Comparison of ENCODE assay signal across 10 cellular contexts in the genomic region with DNA sequence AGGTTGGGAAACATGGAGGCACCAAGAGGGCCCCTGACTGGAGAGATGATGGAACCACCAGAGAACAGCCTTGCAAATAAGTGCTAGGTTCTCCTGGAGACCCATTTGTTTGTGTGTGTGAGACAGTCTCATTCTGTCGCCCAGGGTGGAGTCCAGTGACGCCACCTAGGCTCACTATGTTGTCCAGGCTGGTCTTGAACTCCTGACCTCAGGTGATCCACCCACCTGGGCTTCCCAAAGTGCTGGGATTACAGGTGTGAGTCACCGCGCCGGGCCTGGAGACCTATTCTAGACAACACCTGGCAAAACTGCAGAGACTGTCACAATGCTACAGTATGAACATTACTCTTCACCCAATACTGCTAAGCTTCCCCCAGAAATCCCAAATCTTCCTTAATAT. TPM values are rescaled to one million over a fixed set of nuclear protein-coding genes. Genes with fewer than 3 reads are reported as not detected.
DNase-seq lines count a peak whose midpoint lies in the region; ATAC-seq lines count a peak whose summit lies in the region.
"Had no signal": no experiment of that assay in that cellular context is flagged by ENCODE, and none has a peak within 500 bp of the region (broad histone marks: within the 10 kb centered on the region; RNA-seq: fewer than 3 reads in every experiment).

No MANE protein-coding gene starts in this region.

- no peaks in the 10 kb centered on the region for H3K9me3 Mint-ChIP-seq in activated naive CD4-positive, alpha-beta T cell treated with anti-CD3 and anti-CD28 coated beads, Interleukin-2, amount 10 ng/mL, durations not matched to agents 7 days and 5 days
- H3K9me3 Mint-ChIP-seq in activated naive CD8-positive, alpha-beta T cell treated with anti-CD3 and anti-CD28 coated beads, Interleukin-2, amount 10 ng/mL, durations not matched to agents 7 days and 5 days, result no peaks in the 10 kb centered on the region

- H3K27ac Mint-ChIP-seq in activated naive CD4-positive, alpha-beta T cell treated with anti-CD3 and anti-CD28 coated beads, Interleukin-2, amount 10 ng/mL, durations not matched to agents 7 days and 5 days, result no peak overlapping the region
- peak overlapping the region; percentile 68 for H3K27ac Mint-ChIP-seq in activated naive CD8-positive, alpha-beta T cell treated with anti-CD3 and anti-CD28 coated beads, Interleukin-2, amount 10 ng/mL, durations not matched to agents 7 days and 5 days

- DNase-seq in activated naive CD4-positive, alpha-beta T cell treated with anti-CD3 and anti-CD28 coated beads, Interleukin-2, amount 10 ng/mL, durations not matched to agents 7 days and 5 days, result no peak
- no peak for DNase-seq in activated naive CD4-positive, alpha-beta T cell treated with Interleukin-2 at 50 U/mL for 16 hours
- no peak for DNase-seq in activated naive CD8-positive, alpha-beta T cell treated with anti-CD3 and anti-CD28 coated beads, Interleukin-2, amount 10 ng/mL, durations not matched to agents 7 days and 5 days
- DNase-seq in kidney tubule cell (ENCODE audit: low spot score) (peak; percentile 39), retina (no peak), NCI-H1694 (lab: John Stamatoyannopoulos, UW) (no peak)
- DNase-seq: NCI-H526 treated with DMSO at 0.1 percent for 48 hours had no signal

- peaks cover 4% of the 10 kb centered on the region for H3K27me3 Mint-ChIP-seq in activated naive CD4-positive, alpha-beta T cell treated with anti-CD3 and anti-CD28 coated beads, Interleukin-2, amount 10 ng/mL, durations not matched to agents 7 days and 5 days
- no peaks in the 10 kb centered on the region for H3K27me3 Mint-ChIP-seq in activated naive CD8-positive, alpha-beta T cell treated with anti-CD3 and anti-CD28 coated beads, Interleukin-2, amount 10 ng/mL, durations not matched to agents 7 days and 5 days

- H3K27ac ChIP-seq in subcutaneous abdominal adipose tissue (ENCODE audit: low read depth, low read length), result peak overlapping the region; percentile 99

- ATAC-seq in activated naive CD8-positive, alpha-beta T cell treated with anti-CD3 and anti-CD28 coated beads, Interleukin-2, amount 10 ng/mL, durations not matched to agents 7 days and 5 days (ENCODE audit: low read depth), result no peak
- ATAC-seq in GM18519 (IDR thresholded peaks at IDR 0.05; ENCODE audit: low FRiP score, unreplicated experiment), result no peak

- H3K36me3 Mint-ChIP-seq in activated naive CD4-positive, alpha-beta T cell treated with anti-CD3 and anti-CD28 coated beads, Interleukin-2, amount 10 ng/mL, durations not matched to agents 7 days and 5 days, result peaks cover 9% of the 10 kb centered on the region
- H3K36me3 Mint-ChIP-seq in activated naive CD8-positive, alpha-beta T cell treated with anti-CD3 and anti-CD28 coated beads, Interleukin-2, amount 10 ng/mL, durations not matched to agents 7 days and 5 days, result peaks cover 5% of the 10 kb centered on the region

- CTCF ChIA-PET in activated naive CD4-positive, alpha-beta T cell treated with anti-CD3 and anti-CD28 coated beads, Interleukin-2, amount 10 ng/mL, durations not matched to agents 7 days and 5 days (lab: Charles Lee), result no interaction called here

- peak overlapping the region; percentile 33 to 96 (median 81) for H3K4me3 ChIP-seq in subcutaneous abdominal adipose tissue (ENCODE audit: low read depth in 1 of 5, low read length in 5 of 5)

- H3K27me3 ChIP-seq in subcutaneous abdominal adipose tissue (ENCODE audit: control insufficient read depth in 5 of 5, insufficient read depth in 4 of 5, low read length in 5 of 5), result no peaks in the 10 kb centered on the region

- H3K4me3 Mint-ChIP-seq in activated naive CD4-positive, alpha-beta T cell treated with anti-CD3 and anti-CD28 coated beads, Interleukin-2, amount 10 ng/mL, durations not matched to agents 7 days and 5 days, result peak overlapping the region; percentile 89
- H3K4me3 Mint-ChIP-seq in activated naive CD8-positive, alpha-beta T cell treated with anti-CD3 and anti-CD28 coated beads, Interleukin-2, amount 10 ng/mL, durations not matched to agents 7 days and 5 days, result peak overlapping the region; percentile 90

- peaks cover 0 to 4% (median 2%) of the 10 kb centered on the region in 5 donors for H3K36me3 ChIP-seq in subcutaneous abdominal adipose tissue (ENCODE audit: control insufficient read depth in 5 of 5, insufficient read depth in 5 of 5, low read length in 5 of 5)

- peak overlapping the region in 3 of 5 donors; percentile 99 to 100 (median 99) for H3K9ac ChIP-seq in subcutaneous abdominal adipose tissue (ENCODE audit: low read length in 5 of 5)

- H3K4me1 Mint-ChIP-seq in activated naive CD4-positive, alpha-beta T cell treated with anti-CD3 and anti-CD28 coated beads, Interleukin-2, amount 10 ng/mL, durations not matched to agents 7 days and 5 days, result peaks cover 21% of the 10 kb centered on the region
- H3K4me1 Mint-ChIP-seq in activated naive CD8-positive, alpha-beta T cell treated with anti-CD3 and anti-CD28 coated beads, Interleukin-2, amount 10 ng/mL, durations not matched to agents 7 days and 5 days, result peaks cover 14% of the 10 kb centered on the region

- H3K9me3 ChIP-seq in subcutaneous abdominal adipose tissue (ENCODE audit: control insufficient read depth in 5 of 5, low read length in 5 of 5), result no peaks in the 10 kb centered on the region

- POLR2A ChIA-PET in activated naive CD8-positive, alpha-beta T cell treated with anti-CD3 and anti-CD28 coated beads, Interleukin-2, amount 10 ng/mL, durations not matched to agents 7 days and 5 days (lab: Charles Lee), result interaction anchor here (1.4 to 1.7 kb wide), 2 partner anchors 30 to 48 kb away, joined by 7 to 12 read pairs; a partner anchor contains a TSS

- peaks cover 4 to 39% (median 28%) of the 10 kb centered on the region in 5 donors for H3K4me1 ChIP-seq in subcutaneous abdominal adipose tissue (ENCODE audit: control insufficient read depth in 5 of 5, insufficient read depth in 5 of 5, low read length in 5 of 5)

RNA-seq across cellular contexts. Expression of a gene that starts 1.5 kb away (rescaled TPM):
- 100 to 1,000 TPM in 1 of 2 experiments, 10 to 100 TPM in 1; 96.9 to 109 TPM for total RNA-seq in activated naive CD8-positive, alpha-beta T cell treated with anti-CD3 and anti-CD28 coated beads, Interleukin-2, amount 10 ng/mL, durations not matched to agents 7 days and 5 days

RNA-seq across cellular contexts. Expression of a gene that starts 1.6 kb away (rescaled TPM):
- under 1 TPM; 0.36 to 0.99 TPM for total RNA-seq in activated naive CD8-positive, alpha-beta T cell treated with anti-CD3 and anti-CD28 coated beads, Interleukin-2, amount 10 ng/mL, durations not matched to agents 7 days and 5 days

RNA-seq across cellular contexts. Expression of a gene that starts 20.9 kb away (rescaled TPM):
- 10 to 100 TPM; 47.8 to 57.1 TPM for total RNA-seq in activated naive CD8-positive, alpha-beta T cell treated with anti-CD3 and anti-CD28 coated beads, Interleukin-2, amount 10 ng/mL, durations not matched to agents 7 days and 5 days
- total RNA-seq: posterior vena cava had no signal

RNA-seq across cellular contexts. Expression of a gene that starts 31.0 kb away (rescaled TPM):
- 10 to 100 TPM; 56.6 to 60.1 TPM for total RNA-seq in activated naive CD8-positive, alpha-beta T cell treated with anti-CD3 and anti-CD28 coated beads, Interleukin-2, amount 10 ng/mL, durations not matched to agents 7 days and 5 days

RNA-seq across cellular contexts. Expression of a gene that starts 31.1 kb away (rescaled TPM):
- 10 to 100 TPM; 31.3 to 32.0 TPM for total RNA-seq in activated naive CD8-positive, alpha-beta T cell treated with anti-CD3 and anti-CD28 coated beads, Interleukin-2, amount 10 ng/mL, durations not matched to agents 7 days and 5 days
